1 cellular context compared by ENCODE assay signal in the genomic region with DNA sequence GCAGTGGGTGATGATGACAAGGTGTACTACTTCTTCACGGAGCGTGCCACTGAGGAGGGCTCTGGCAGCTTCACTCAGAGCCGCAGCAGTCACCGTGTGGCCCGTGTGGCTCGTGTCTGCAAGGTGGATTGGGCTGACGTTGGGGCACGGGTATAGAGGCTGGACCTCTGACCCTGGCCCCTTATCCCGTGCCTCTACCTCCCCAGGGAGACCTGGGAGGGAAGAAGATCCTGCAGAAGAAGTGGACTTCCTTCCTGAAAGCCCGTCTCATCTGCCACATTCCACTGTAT.
TF ChIP-seq lines count a peak whose summit lies in the region.

No MANE protein-coding gene starts in this region.

TF ChIP-seq in GM12878, 131 proteins besides CTCF, POLR2A, EP300 and RAD21:
- no peak for TF ChIP-seq HDAC6 (IDR thresholded peaks at IDR 0.05; ENCODE audit: unreplicated experiment)
- TF ChIP-seq, protein P1, sequence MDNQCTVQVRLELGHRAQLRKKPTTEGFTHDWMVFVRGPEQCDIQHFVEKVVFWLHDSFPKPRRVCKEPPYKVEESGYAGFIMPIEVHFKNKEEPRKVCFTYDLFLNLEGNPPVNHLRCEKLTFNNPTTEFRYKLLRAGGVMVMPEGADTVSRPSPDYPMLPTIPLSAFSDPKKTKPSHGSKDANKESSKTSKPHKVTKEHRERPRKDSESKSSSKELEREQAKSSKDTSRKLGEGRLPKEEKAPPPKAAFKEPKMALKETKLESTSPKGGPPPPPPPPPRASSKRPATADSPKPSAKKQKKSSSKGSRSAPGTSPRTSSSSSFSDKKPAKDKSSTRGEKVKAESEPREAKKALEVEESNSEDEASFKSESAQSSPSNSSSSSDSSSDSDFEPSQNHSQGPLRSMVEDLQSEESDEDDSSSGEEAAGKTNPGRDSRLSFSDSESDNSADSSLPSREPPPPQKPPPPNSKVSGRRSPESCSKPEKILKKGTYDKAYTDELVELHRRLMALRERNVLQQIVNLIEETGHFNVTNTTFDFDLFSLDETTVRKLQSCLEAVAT (IDR thresholded peaks at IDR 0.05) = no peak
